Comparison of ENCODE assay signal across 8 cellular contexts in the genomic region with DNA sequence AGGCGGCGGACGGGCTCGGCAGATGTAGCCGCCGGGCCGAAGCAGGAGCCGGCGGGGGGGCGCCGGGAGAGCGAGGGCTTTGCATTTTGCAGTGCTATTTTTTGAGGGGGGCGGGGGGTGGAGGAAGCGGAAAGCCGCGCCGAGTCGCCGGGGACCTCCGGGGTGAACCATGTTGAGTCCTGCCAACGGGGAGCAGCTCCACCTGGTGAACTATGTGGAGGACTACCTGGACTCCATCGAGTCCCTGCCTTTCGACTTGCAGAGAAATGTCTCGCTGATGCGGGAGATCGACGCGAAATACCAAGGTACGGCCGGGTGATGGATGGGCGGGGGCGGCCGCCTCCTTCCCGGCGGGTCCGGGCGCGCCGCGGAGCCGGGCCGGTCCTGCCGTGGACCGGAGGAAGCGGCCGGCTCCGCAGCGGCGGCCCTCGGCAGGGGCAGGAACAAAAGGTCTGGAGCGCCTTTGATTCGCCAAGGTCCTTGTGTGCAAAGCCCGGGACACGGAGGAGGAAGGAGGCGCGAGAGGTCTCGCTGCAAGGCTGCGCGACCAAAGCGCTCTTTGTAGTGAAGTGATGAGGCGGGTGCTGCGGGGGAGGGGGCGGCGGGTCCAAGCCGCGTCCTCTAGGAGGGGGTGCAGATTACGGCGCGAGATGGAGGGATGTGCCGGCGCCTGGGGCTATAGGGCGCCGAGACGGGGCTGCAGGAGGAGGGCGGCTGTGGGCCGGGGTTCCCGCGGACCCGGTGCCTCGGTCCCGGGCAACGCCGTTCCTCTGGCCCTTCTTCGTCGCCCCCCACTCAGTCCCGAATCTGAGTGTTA. TPM values are rescaled to one million over a fixed set of nuclear protein-coding genes. Genes with fewer than 3 reads are reported as not detected.
DNase-seq lines count a peak whose midpoint lies in the region; ATAC-seq and TF ChIP-seq lines count a peak whose summit lies in the region.

No MANE protein-coding gene starts in this region.

- H3K4me3 Mint-ChIP-seq in CD4-positive, CD25-positive, alpha-beta regulatory T cell = peak overlapping the region; percentile 96 to 100 (median 99)

- H3K27me3 Mint-ChIP-seq in CD4-positive, CD25-positive, alpha-beta regulatory T cell = peaks cover 18% of the 10 kb centered on the region

- no peak for TF ChIP-seq CTCF in KMS-11 (conservative IDR thresholded peaks at IDR 0.05; ENCODE audit: low read depth, low read length)
- TF ChIP-seq CTCF in WI38 (IDR thresholded peaks at IDR 0.05; ENCODE audit: low read depth, low read length) = no peak
- TF ChIP-seq CTCF in cardiac fibroblast (IDR thresholded peaks at IDR 0.05; ENCODE audit: low read depth, low read length) = no peak

- H2AFZ ChIP-seq in KMS-11 (ENCODE audit: low read depth) = peak overlapping the region; percentile 49; the same call in 1 of the 2 replicates

- H3K9me3 ChIP-seq in CD4-positive, CD25-positive, alpha-beta regulatory T cell (ENCODE audit: control insufficient read depth in 2 of 2, low read length in 2 of 2) = no peaks in the 10 kb centered on the region

- H4K20me1 ChIP-seq in KMS-11 (ENCODE audit: insufficient read depth) = no peaks in the 10 kb centered on the region

- no peaks in the 10 kb centered on the region for H3K36me3 Mint-ChIP-seq in CD4-positive, CD25-positive, alpha-beta regulatory T cell

- H3K4me3 ChIP-seq in CD4-positive, CD25-positive, alpha-beta regulatory T cell (ENCODE audit: low read depth, low read length) = peak overlapping the region; percentile 69
- H3K4me3 ChIP-seq in KMS-11 (IDR thresholded peaks at IDR 0.05; ENCODE audit: insufficient read depth, low read depth, low read length) = no peak overlapping the region
- H3K4me3 ChIP-seq in WI38 (ENCODE audit: low read depth, low read length) = peak overlapping the region; percentile 89
- H3K4me3 ChIP-seq in cardiac fibroblast (replicated peaks in 1 of 2; ENCODE audit: low read depth in 2 of 2, low read length in 2 of 2) = peak overlapping the region; percentile 89 to 91

- peaks cover 31% of the 10 kb centered on the region for H3K4me1 ChIP-seq in CD4-positive, CD25-positive, alpha-beta regulatory T cell (ENCODE audit: control insufficient read depth, insufficient read depth, low read length, poor library complexity, severe bottlenecking)
- H3K4me1 ChIP-seq in KMS-11 (ENCODE audit: low read depth, poor library complexity, severe bottlenecking) = peaks cover 18% of the 10 kb centered on the region

- H3K4me1 Mint-ChIP-seq in CD4-positive, CD25-positive, alpha-beta regulatory T cell = peaks cover 7 to 31% (median 23%) of the 10 kb centered on the region in 4 donors

- peaks cover 28% of the 10 kb centered on the region for H3K79me2 ChIP-seq in KMS-11 (ENCODE audit: insufficient read depth, low read depth)

- no peaks in the 10 kb centered on the region for H3K27me3 ChIP-seq in CD4-positive, CD25-positive, alpha-beta regulatory T cell (ENCODE audit: control insufficient read depth, insufficient read depth, low read length)
- H3K27me3 ChIP-seq in KMS-11 (ENCODE audit: insufficient read depth, low read depth) = no peaks in the 10 kb centered on the region

- peak; percentile 69 to 80 (median 78) for DNase-seq in CD4-positive, CD25-positive, alpha-beta regulatory T cell
- DNase-seq in cardiac fibroblast (ENCODE audit: low read depth in 2 of 2) (peak; percentile 50 to 54), kidney tubule cell (ENCODE audit: low spot score) (peak; percentile 61), NCI-H1694 treated with DMSO at 0.1 percent for 48 hours (lab: John Stamatoyannopoulos, UW) (no peak)
- DNase-seq in stimulated activated CD4-positive, alpha-beta T cell treated with anti-CD3 and anti-CD28 coated beads, Interleukin-1b, Interleukin-23, amount 100 ng/mL, for 1 hour (ENCODE audit: low read depth in 2 of 2) = peak; percentile 37 to 48

- peak overlapping the region; percentile 97 for H3K27ac ChIP-seq in CD4-positive, CD25-positive, alpha-beta regulatory T cell (ENCODE audit: insufficient read depth, low read length, poor library complexity, severe bottlenecking)
- no peak overlapping the region for H3K27ac ChIP-seq in KMS-11

- ATAC-seq in CD4-positive, CD25-positive, alpha-beta regulatory T cell (ENCODE audit: low read depth in 2 of 2) = peak; percentile 3
- no peak for ATAC-seq in HG03457 (IDR thresholded peaks at IDR 0.05; ENCODE audit: unreplicated experiment)

- H3K36me3 ChIP-seq in CD4-positive, CD25-positive, alpha-beta regulatory T cell (ENCODE audit: control insufficient read depth, insufficient read depth, low read length) = peaks cover 1% of the 10 kb centered on the region
- no peaks in the 10 kb centered on the region for H3K36me3 ChIP-seq in KMS-11 (ENCODE audit: insufficient read depth)

- H3K9me3 Mint-ChIP-seq in CD4-positive, CD25-positive, alpha-beta regulatory T cell = peaks cover 0 to 2% (median 0%) of the 10 kb centered on the region in 7 donors

- H3K27ac Mint-ChIP-seq in CD4-positive, CD25-positive, alpha-beta regulatory T cell = peak overlapping the region; percentile 94 to 98 (median 96)

- H3K4me2 ChIP-seq in KMS-11 = peak overlapping the region; percentile 39; the same call in 1 of the 2 replicates

- peak overlapping the region; percentile 18; the same call in 1 of the 2 replicates for H3K9ac ChIP-seq in KMS-11

RNA-seq across cellular contexts. Expression of gene ING1, which starts 0.7 kb away (rescaled TPM):
- 16.8 TPM for total RNA-seq in CD4-positive, CD25-positive, alpha-beta regulatory T cell
- polyA plus RNA-seq in CD4-positive, CD25-positive, alpha-beta regulatory T cell = 10 to 100 TPM; 13.1 to 16.4 (median 14.8) TPM

RNA-seq across cellular contexts. Expression of gene CARS2, which starts 8.3 kb away (rescaled TPM):
- 71.4 TPM for total RNA-seq in CD4-positive, CD25-positive, alpha-beta regulatory T cell
- 10 to 100 TPM; 23.1 to 39.9 (median 34.2) TPM for polyA plus RNA-seq in CD4-positive, CD25-positive, alpha-beta regulatory T cell
